In genomic region chr10:9209105-9209798, GRCh38 we compare ENCODE assay signal across 8 cellular contexts.
DNase-seq lines count a peak whose midpoint lies in the region; TF ChIP-seq lines count a peak whose summit lies in the region.

No MANE protein-coding gene starts in this region.

- peak; percentile 7 to 61 (median 30) for DNase-seq in NCI-H1417 (lab: John Stamatoyannopoulos, UW)
- DNase-seq in NCI-H1417 treated with DMSO at 0.1 percent for 48 hours (lab: John Stamatoyannopoulos, UW), result no peak
- DNase-seq in HFFc6, result peak; percentile 32
- peak; percentile 39 for DNase-seq in NCI-H1694 (lab: John Stamatoyannopoulos, UW)
- peak; percentile 76 for DNase-seq in activated CD4-positive, alpha-beta memory T cell treated with anti-CD3 and anti-CD28 coated beads, Interleukin-2, amount 10 ng/mL, durations not matched to agents 7 days and 5 days
- DNase-seq in effector CD4-positive, alpha-beta T cell, result peak; percentile 59
- DNase-seq in medulla oblongata (ENCODE audit: extremely low spot score), result peak; percentile 82
- DNase-seq in stimulated activated CD8-positive, alpha-beta memory T cell treated with anti-CD3 and anti-CD28 coated beads, Interleukin-12 subunit alpha, Interleukin-12 subunit beta, amount 100 ng/mL, for 4 hours (ENCODE audit: low read depth), result peak; percentile 22

- peaks cover 6% of the 10 kb centered on the region for H3K4me1 Mint-ChIP-seq in HFFc6 (ENCODE audit: low read depth)
- H3K4me1 Mint-ChIP-seq in activated CD4-positive, alpha-beta memory T cell treated with anti-CD3 and anti-CD28 coated beads, Interleukin-2, amount 10 ng/mL, durations not matched to agents 7 days and 5 days, result peaks cover 1% of the 10 kb centered on the region

- TF ChIP-seq CTCF in HFFc6 (IDR thresholded peaks at IDR 0.05), result peak; percentile 98

- no peaks in the 10 kb centered on the region; the same call in none of the 2 replicates for H3K27me3 Mint-ChIP-seq in HFFc6 (ENCODE audit: insufficient read depth)
- H3K27me3 Mint-ChIP-seq in activated CD4-positive, alpha-beta memory T cell treated with anti-CD3 and anti-CD28 coated beads, Interleukin-2, amount 10 ng/mL, durations not matched to agents 7 days and 5 days, result peaks cover 5% of the 10 kb centered on the region

- POLR2A ChIA-PET in activated CD4-positive, alpha-beta memory T cell treated with anti-CD3 and anti-CD28 coated beads, Interleukin-2, amount 10 ng/mL, durations not matched to agents 7 days and 5 days (lab: Charles Lee), result interaction anchor here (1.3 kb wide), 1 partner anchor 1149 kb away, joined by 8 read pairs; no protein-coding TSS in a partner anchor

- H3K9me3 Mint-ChIP-seq in HFFc6, result no peaks in the 10 kb centered on the region
- H3K9me3 Mint-ChIP-seq in activated CD4-positive, alpha-beta memory T cell treated with anti-CD3 and anti-CD28 coated beads, Interleukin-2, amount 10 ng/mL, durations not matched to agents 7 days and 5 days, result no peaks in the 10 kb centered on the region

- CTCF ChIA-PET in activated CD4-positive, alpha-beta memory T cell treated with anti-CD3 and anti-CD28 coated beads, Interleukin-2, amount 10 ng/mL, durations not matched to agents 7 days and 5 days (lab: Charles Lee), result interaction anchor here (0.9 to 2.7 kb wide), 10 partner anchors 11 to 1684 kb away, joined by 3 to 9 read pairs (median 4); no protein-coding TSS in a partner anchor

- H3K4me3 Mint-ChIP-seq in HFFc6, result no peak overlapping the region
- H3K4me3 Mint-ChIP-seq in activated CD4-positive, alpha-beta memory T cell treated with anti-CD3 and anti-CD28 coated beads, Interleukin-2, amount 10 ng/mL, durations not matched to agents 7 days and 5 days, result no peak overlapping the region

- no peaks in the 10 kb centered on the region for H3K36me3 Mint-ChIP-seq in HFFc6 (ENCODE audit: low read depth)
- H3K36me3 Mint-ChIP-seq in activated CD4-positive, alpha-beta memory T cell treated with anti-CD3 and anti-CD28 coated beads, Interleukin-2, amount 10 ng/mL, durations not matched to agents 7 days and 5 days (ENCODE audit: low read depth), result no peaks in the 10 kb centered on the region

- H3K27ac Mint-ChIP-seq in HFFc6, result no peak overlapping the region
- no peak overlapping the region for H3K27ac Mint-ChIP-seq in activated CD4-positive, alpha-beta memory T cell treated with anti-CD3 and anti-CD28 coated beads, Interleukin-2, amount 10 ng/mL, durations not matched to agents 7 days and 5 days
